ENCODE assay signal across 8 cellular contexts in the genomic region with DNA sequence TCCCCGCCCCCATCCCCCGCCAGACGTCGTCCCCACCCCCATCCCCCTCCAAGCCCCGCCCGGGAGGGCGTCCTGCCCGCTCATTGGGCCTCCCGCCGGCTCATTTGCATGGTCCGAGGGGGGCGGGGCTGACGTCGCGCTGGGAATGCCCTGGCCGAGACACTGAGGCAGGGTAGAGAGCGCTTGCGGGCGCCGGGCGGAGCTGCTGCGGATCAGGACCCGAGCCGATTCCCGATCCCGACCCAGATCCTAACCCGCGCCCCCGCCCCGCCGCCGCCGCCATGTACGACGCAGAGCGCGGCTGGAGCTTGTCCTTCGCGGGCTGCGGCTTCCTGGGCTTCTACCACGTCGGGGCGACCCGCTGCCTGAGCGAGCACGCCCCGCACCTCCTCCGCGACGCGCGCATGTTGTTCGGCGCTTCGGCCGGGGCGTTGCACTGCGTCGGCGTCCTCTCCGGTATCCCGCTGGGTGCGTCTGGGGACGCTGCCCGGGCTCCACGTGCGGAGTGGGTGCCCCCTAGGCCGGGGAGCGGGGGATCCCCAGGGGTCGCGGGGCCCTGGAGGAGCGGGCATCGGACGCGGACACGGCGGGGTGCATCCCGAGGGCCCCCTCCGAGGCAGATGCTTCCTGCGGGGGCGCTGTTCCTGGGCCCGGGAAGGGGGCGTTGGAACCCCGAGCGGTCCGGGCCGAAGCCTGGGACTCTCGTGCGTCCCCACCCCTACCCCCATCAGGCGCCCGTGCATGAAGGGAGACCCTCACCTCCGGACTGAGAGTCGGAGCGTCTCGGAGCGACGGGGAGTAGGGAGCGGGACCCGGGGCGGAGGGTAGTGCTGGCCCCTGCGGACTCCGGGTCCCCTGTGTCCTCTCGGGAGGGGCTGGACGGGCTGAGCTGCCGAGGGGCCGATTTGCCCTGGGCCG. TPM values are rescaled to one million over a fixed set of nuclear protein-coding genes. Genes with fewer than 3 reads are reported as not detected.
A peak's percentile ranks its signal among the peaks of the same experiment; 100 is the strongest.
DNase-seq lines count a peak whose midpoint lies in the region; ATAC-seq and TF ChIP-seq lines count a peak whose summit lies in the region.

A gene with protein sequence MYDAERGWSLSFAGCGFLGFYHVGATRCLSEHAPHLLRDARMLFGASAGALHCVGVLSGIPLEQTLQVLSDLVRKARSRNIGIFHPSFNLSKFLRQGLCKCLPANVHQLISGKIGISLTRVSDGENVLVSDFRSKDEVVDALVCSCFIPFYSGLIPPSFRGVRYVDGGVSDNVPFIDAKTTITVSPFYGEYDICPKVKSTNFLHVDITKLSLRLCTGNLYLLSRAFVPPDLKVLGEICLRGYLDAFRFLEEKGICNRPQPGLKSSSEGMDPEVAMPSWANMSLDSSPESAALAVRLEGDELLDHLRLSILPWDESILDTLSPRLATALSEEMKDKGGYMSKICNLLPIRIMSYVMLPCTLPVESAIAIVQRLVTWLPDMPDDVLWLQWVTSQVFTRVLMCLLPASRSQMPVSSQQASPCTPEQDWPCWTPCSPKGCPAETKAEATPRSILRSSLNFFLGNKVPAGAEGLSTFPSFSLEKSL (plus strand): TSS at position 175 of the 918 bp plus-strand sequence. CDS start 107 bp downstream, at position 282.

- TSS peak; percentile 29 for BruUV-seq in PC-9 (replicated peaks; lab: Mats Ljungman, UMichigan)

- H3F3A ChIP-seq in PC-9 (ENCODE audit: insufficient read depth, low read depth) = peaks cover 44% of the 10 kb centered on the region

- H3K4me2 ChIP-seq in PC-9 = peak within 1 kb of the TSS; percentile 91

- H3K9me2 ChIP-seq in PC-9 (ENCODE audit: insufficient read depth) = no peaks in the 10 kb centered on the region

- H3K27ac ChIP-seq in PC-9 (peak within 1 kb of the TSS; percentile 24), mucosa of rectum (ENCODE audit: low read depth in 2 of 2, low read length in 2 of 2) (no peak within 1 kb of the TSS)

- H3K4me1 ChIP-seq in PC-9 (replicated peaks; ENCODE audit: insufficient read depth) = peaks cover 47% of the 10 kb centered on the region
- H3K4me1 ChIP-seq in mucosa of rectum (ENCODE audit: control insufficient read depth in 2 of 2, insufficient read depth in 2 of 2, low read length in 2 of 2) = no peaks in the 10 kb centered on the region

- peak within 1 kb of the TSS in 1 of 2 donors; percentile 22 for H3K9ac ChIP-seq in mucosa of rectum (ENCODE audit: low read depth in 1 of 2, low read length in 2 of 2)

- no peaks in the 10 kb centered on the region for H4K20me1 ChIP-seq in PC-9 (ENCODE audit: insufficient read depth)

- ATAC-seq in activated T-cell treated with anti-CD3 and anti-CD28 coated beads, Interleukin-2, amount 50 U/mL, for 4 hours = peak; percentile 95
- ATAC-seq in esophagus mucosa (peak; percentile 78), HG02938 (IDR thresholded peaks at IDR 0.05; ENCODE audit: unreplicated experiment) (no peak)

- CTCF ChIA-PET in PC-9 (lab: Charles Lee) = interaction anchor here (0.5 to 1.0 kb wide), 3 partner anchors 22 to 873 kb away, joined by 3 to 29 read pairs (median 4); no protein-coding TSS in a partner anchor

- peak; percentile 71 for DNase-seq in CD1c-positive myeloid dendritic cell (ENCODE audit: extremely low spot score)
- DNase-seq in HUDEP-2 (lab: John Stamatoyannopoulos, UW; ENCODE audit: unreplicated experiment in 76 of 76) = peak in 63 of 76 experiments; percentile 5 to 83 (median 58)
- peak; percentile 73 to 92 for DNase-seq in PC-9
- DNase-seq in activated T-cell treated with anti-CD3 and anti-CD28 coated beads, Interleukin-2, amount 50 U/mL, for 4 hours = peak; percentile 72
- DNase-seq in stimulated activated CD8-positive, alpha-beta memory T cell treated with anti-CD3 and anti-CD28 coated beads, Interleukin-2, amount 100 ng/mL, for 1 hour (ENCODE audit: low read depth in 2 of 2) = peak; percentile 43 to 64

- H3K4me3 ChIP-seq in PC-9 (peak within 1 kb of the TSS; percentile 67), mucosa of rectum (ENCODE audit: low read length in 2 of 2) (peak within 1 kb of the TSS; percentile 44 to 56)

- peaks cover 5% of the 10 kb centered on the region for H3K4me1 Mint-ChIP-seq in activated T-cell treated with anti-CD3 and anti-CD28 coated beads, Interleukin-2, amount 50 U/mL, for 4 hours (ENCODE audit: low read depth)

- H3K9me3 Mint-ChIP-seq in activated T-cell treated with anti-CD3 and anti-CD28 coated beads, Interleukin-2, amount 50 U/mL, for 4 hours = no peaks in the 10 kb centered on the region

- H3K27me3 ChIP-seq in PC-9 (ENCODE audit: insufficient read depth, low read depth) = no peaks in the 10 kb centered on the region
- H3K27me3 ChIP-seq in mucosa of rectum (ENCODE audit: control insufficient read depth in 2 of 2, insufficient read depth in 2 of 2, low read length in 2 of 2) = peaks cover 5 to 10% of the 10 kb centered on the region in 2 donors

- no peaks in the 10 kb centered on the region for H3K9me3 ChIP-seq in PC-9 (ENCODE audit: insufficient read depth, low read depth)
- no peaks in the 10 kb centered on the region for H3K9me3 ChIP-seq in mucosa of rectum (ENCODE audit: control insufficient read depth in 2 of 2, low read length in 2 of 2)

- POLR2A ChIA-PET in PC-9 (lab: Charles Lee; ENCODE audit: unreplicated experiment) = interaction anchor here (0.5 kb wide), 1 partner anchor 8 kb away, joined by 15 read pairs; no protein-coding TSS in a partner anchor

- peaks cover 21% of the 10 kb centered on the region for H3K27me3 Mint-ChIP-seq in activated T-cell treated with anti-CD3 and anti-CD28 coated beads, Interleukin-2, amount 50 U/mL, for 4 hours (ENCODE audit: low read depth)

- peaks cover 7% of the 10 kb centered on the region; the same call in 1 of the 2 replicates for H3K79me2 ChIP-seq in PC-9 (ENCODE audit: low read depth)

- intact Hi-C loops in PC-9 (cut with micrococcal nuclease; ENCODE audit: unreplicated experiment) = no loop called here

- H3K36me3 ChIP-seq in PC-9 (ENCODE audit: low read depth) = no peaks in the 10 kb centered on the region
- H3K36me3 ChIP-seq in mucosa of rectum (ENCODE audit: control insufficient read depth in 2 of 2, insufficient read depth in 2 of 2, low read length in 2 of 2) = no peaks in the 10 kb centered on the region

- peak within 1 kb of the TSS; percentile 76 for H3K4me3 Mint-ChIP-seq in activated T-cell treated with anti-CD3 and anti-CD28 coated beads, Interleukin-2, amount 50 U/mL, for 4 hours

- peak within 1 kb of the TSS; percentile 93 for H2AFZ ChIP-seq in PC-9

- 0 out of 2 replicates have a peak, but pooled peaks have one; percentile 34 for TF ChIP-seq CTCF in PC-9 (conservative IDR thresholded peaks at IDR 0.05)

- H3K36me3 Mint-ChIP-seq in activated T-cell treated with anti-CD3 and anti-CD28 coated beads, Interleukin-2, amount 50 U/mL, for 4 hours (ENCODE audit: insufficient read depth) = no peaks in the 10 kb centered on the region

RNA-seq across cellular contexts. Expression of the gene that starts here (rescaled TPM):
- total RNA-seq in PC-9 (2021) = 22.2 and 26.8 TPM in 2 replicates
- total RNA-seq in activated T-cell treated with anti-CD3 and anti-CD28 coated beads, Interleukin-2, amount 50 U/mL, for 4 hours = under 1 TPM in 1 of 3 donors, not detected in 2; 0.30 TPM
- total RNA-seq in esophagus mucosa = 1.3 TPM

Comparison
In these comparisons a context has a peak if more than half of its experiments do, and no peak if none do; other contexts are left out.
1. RNA of the gene that starts here (total RNA-seq): 22.2 to 26.8 TPM in PC-9; 1.3 TPM in esophagus mucosa (single experiment) and 0.30 TPM in activated T-cell treated with anti-CD3 and anti-CD28 coated beads, Interleukin-2, amount 50 U/mL, for 4 hours; every median in the first group is over 10 times any median in the second.
2. Peak in DNase-seq and ATAC-seq in activated T-cell treated with anti-CD3 and anti-CD28 coated beads, Interleukin-2, amount 50 U/mL, for 4 hours; RNA of the gene not detected or under 1 TPM.
3. Peak in every context shown above with its lines, with median percentiles within 50 percentile points of each other: DNase-seq.